Comparison of ENCODE assay signal across 25 cellular contexts in genomic region chr2:212638694-212639093, GRCh38.
"Had no signal": no experiment of that assay in that cellular context is flagged by ENCODE, and none has a peak within 500 bp of the region (broad histone marks: within the 10 kb centered on the region; RNA-seq: fewer than 3 reads in every experiment).

No MANE protein-coding gene starts in this region.

- H3K27ac ChIP-seq: stomach, suprapubic skin, testis, thoracic aorta, thyroid gland, tibial artery, tibial nerve, transverse colon, upper lobe of left lung, upper lobe of right lung, uterus, vagina had no signal

- DNase-seq: stimulated activated CD4-positive, alpha-beta T cell treated with anti-CD3 and anti-CD28 coated beads, Interleukin-2, amount 100 ng/mL, for 48 hours; stimulated activated CD4-positive, alpha-beta T cell treated with anti-CD3 and anti-CD28 coated beads, Interleukin-4, amount 100 ng/mL, for 1 hour; stimulated activated CD4-positive, alpha-beta T cell treated with anti-CD3 and anti-CD28 coated beads, Interleukin-4, amount 100 ng/mL, for 24 hours; stimulated activated CD4-positive, alpha-beta T cell treated with anti-CD3 and anti-CD28 coated beads, Interleukin-4, amount 100 ng/mL, for 4 hours; stimulated activated CD8-positive, alpha-beta memory T cell treated with anti-CD3 and anti-CD28 coated beads, Interleukin-4, amount 100 ng/mL, for 48 hours; stimulated activated naive B cell treated with anti-CD40 and anti-IgM and Interleukin-4, amounts not matched to agents 10 μg/mL and 1 μg/mL and 100 μg/mL, for 72 hours; stimulated activated naive CD4-positive, alpha-beta T cell; stimulated activated naive CD4-positive, alpha-beta T cell treated with Interleukin-2 at 50 U/mL for 16 hours; stimulated activated naive CD8-positive, alpha-beta T cell treated with anti-CD3 and anti-CD28 coated beads, Interleukin-15, amount 100 ng/mL, for 72 hours; stimulated activated naive CD8-positive, alpha-beta T cell treated with anti-CD3 and anti-CD28 coated beads, Interleukin-15, Interleukin-2, amounts not matched to agents 100 U/mL and 50 U/mL, for 24 hours; stomach; substantia nigra; testis; thyroid gland; tibial artery; transverse colon; upper lobe of left lung; upper lobe of right lung; uterus had no signal

- H3K27me3 ChIP-seq: stomach, suprapubic skin, testis, thyroid gland, tibial artery, tibial nerve, transverse colon, upper lobe of left lung, upper lobe of right lung, uterus, vagina had no signal

- ATAC-seq: stimulated activated effector memory CD8-positive, alpha-beta T cell treated with anti-CD3 and anti-CD28 coated beads, Interleukin-12 subunit alpha, Interleukin-12 subunit beta, amount 100 ng/mL, for 72 hours; stimulated activated memory B cell treated with anti-CD40 and anti-IgM and Interleukin-4, amounts not matched to agents 10 μg/mL and 1 μg/mL and 100 μg/mL, for 72 hours; stimulated activated naive B cell treated with anti-CD40 and anti-IgM and Interleukin-4, amounts not matched to agents 10 μg/mL and 1 μg/mL and 100 μg/mL, for 72 hours; stimulated activated naive CD8-positive, alpha-beta T cell treated with anti-CD3 and anti-CD28 coated beads, Interleukin-15, amount 100 ng/mL, for 72 hours; stimulated activated naive CD8-positive, alpha-beta T cell treated with anti-CD3 and anti-CD28 coated beads, Interleukin-15, Interleukin-2, amounts not matched to agents 100 U/mL and 50 U/mL, for 24 hours; upper lobe of right lung had no signal

- H3K4me1 ChIP-seq: stomach, suprapubic skin, testis, tibial artery, tibial nerve, transverse colon, upper lobe of left lung, upper lobe of right lung, uterus, vagina had no signal

- H3K36me3 ChIP-seq: stomach, suprapubic skin, thoracic aorta, thyroid gland, tibial artery, tibial nerve, transverse colon, upper lobe of left lung, upper lobe of right lung, uterus, vagina had no signal

- H3K9me3 ChIP-seq: stomach, suprapubic skin, testis, thoracic aorta, thyroid gland, tibial artery, tibial nerve, transverse colon, upper lobe of left lung, upper lobe of right lung, uterus, vagina had no signal

- H3K4me3 ChIP-seq: stomach, suprapubic skin, testis, thoracic aorta, thyroid gland, tibial artery, tibial nerve, transverse colon, upper lobe of left lung, upper lobe of right lung, uterus, vagina had no signal
